Comparison of ENCODE assay signal across 9 cellular contexts in the genomic region with DNA sequence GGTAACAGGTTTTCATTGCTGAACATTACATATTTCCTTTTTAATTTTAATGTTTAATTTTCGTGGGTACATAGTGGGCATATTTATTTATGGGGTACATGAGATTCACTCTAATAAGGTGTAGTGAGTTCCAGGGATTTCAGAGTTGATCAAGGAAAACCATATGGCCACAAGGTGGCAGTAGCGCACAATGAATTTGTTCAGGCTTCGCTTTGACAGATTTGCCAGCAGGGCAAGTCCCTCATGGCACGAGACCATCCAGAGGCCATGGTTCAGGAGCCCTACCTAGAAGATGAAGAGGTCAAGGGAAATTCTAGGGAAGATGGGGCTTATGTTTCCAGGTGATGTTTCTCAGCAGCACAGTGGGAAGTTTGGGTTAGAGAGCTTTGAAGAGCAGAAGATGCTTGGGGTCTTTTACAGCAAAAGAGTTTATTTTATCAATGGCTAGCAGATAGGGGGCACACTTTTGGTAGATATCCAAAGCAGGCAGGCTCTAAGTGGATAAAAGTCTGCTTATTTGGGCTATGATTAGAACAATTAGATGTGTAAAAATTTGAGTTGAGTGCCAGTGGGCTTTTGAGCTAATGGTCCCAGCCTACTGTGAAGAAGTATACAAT.
DNase-seq lines count a peak whose midpoint lies in the region; ATAC-seq, FAIRE-seq and TF ChIP-seq lines count a peak whose summit lies in the region.
"Had no signal": no experiment of that assay in that cellular context is flagged by ENCODE, and none has a peak within 500 bp of the region (broad histone marks: within the 10 kb centered on the region; RNA-seq: fewer than 3 reads in every experiment).

No MANE protein-coding gene starts in this region.

- no peaks in the 10 kb centered on the region for H3K79me2 ChIP-seq in keratinocyte (ENCODE audit: control insufficient read depth, insufficient read depth, low read length)

- no peak overlapping the region for H3K4me3 ChIP-seq in keratinocyte (ENCODE audit: control insufficient read depth in 2 of 3, extremely low read depth in 1 of 3, insufficient read depth in 2 of 3, low read depth in 1 of 3, low read length in 3 of 3)
- H3K4me3 ChIP-seq: BLaER1 had no signal

- dilution Hi-C loops in keratinocyte (cut with MboI; ENCODE audit: extremely low pct_ligation_motif_present, low sequenced_read_pairs) = no loop called here

- ATAC-seq in HG02759 (IDR thresholded peaks at IDR 0.05; ENCODE audit: unreplicated experiment) (peak; percentile 69), GM19324 (IDR thresholded peaks at IDR 0.05; ENCODE audit: low FRiP score, unreplicated experiment) (no peak)
- no peak for ATAC-seq in stimulated activated naive CD8-positive, alpha-beta T cell treated with anti-CD3 and anti-CD28 coated beads, Interleukin-15, Interleukin-2, amounts not matched to agents 100 U/mL and 50 U/mL, for 24 hours

- H3K9ac ChIP-seq in keratinocyte (ENCODE audit: control insufficient read depth, extremely low read depth, insufficient read depth, low read length) = no peak overlapping the region
- H3K9ac ChIP-seq: BLaER1 had no signal

- no peaks in the 10 kb centered on the region for H3K36me3 ChIP-seq in keratinocyte (ENCODE audit: control insufficient read depth in 2 of 2, extremely low read depth in 1 of 2, insufficient read depth in 2 of 2, low read length in 2 of 2)
- H3K36me3 ChIP-seq: BLaER1 had no signal

- no peak overlapping the region for H3K27ac ChIP-seq in keratinocyte (ENCODE audit: control insufficient read depth, insufficient read depth, low read length)
- H3K27ac ChIP-seq: BLaER1 had no signal

- H3K4me1 ChIP-seq in keratinocyte (ENCODE audit: control insufficient read depth, extremely low read depth, insufficient read depth, low read length) = no peaks in the 10 kb centered on the region
- H3K4me1 ChIP-seq: BLaER1 had no signal

- H3K27me3 ChIP-seq in keratinocyte (ENCODE audit: control insufficient read depth, extremely low read depth, insufficient read depth, low read length) = no peaks in the 10 kb centered on the region
- H3K27me3 ChIP-seq: BLaER1 had no signal

- no peaks in the 10 kb centered on the region for H3K9me1 ChIP-seq in keratinocyte (ENCODE audit: control insufficient read depth, extremely low read depth, insufficient read depth, low read length)

- no peak overlapping the region for H2AFZ ChIP-seq in keratinocyte (ENCODE audit: control insufficient read depth, low read length)

- DNase-seq in NCI-H1436 (lab: John Stamatoyannopoulos, UW) (peak; percentile 24), NCI-H1436 treated with DMSO at 0.1 percent for 48 hours (lab: John Stamatoyannopoulos, UW) (no peak), NCI-H526 treated with DMSO at 0.1 percent for 48 hours (lab: John Stamatoyannopoulos, UW) (peak; percentile 4), keratinocyte (ENCODE audit: low read depth, low spot score) (peak; percentile 4)
- peak; percentile 69 to 71 for DNase-seq in activated T-cell treated with anti-CD3 and anti-CD28 coated beads, Interleukin-2, amount 50 U/mL, for 48 hours
- DNase-seq in stimulated activated naive CD8-positive, alpha-beta T cell treated with anti-CD3 and anti-CD28 coated beads, Interleukin-15, Interleukin-2, amounts not matched to agents 100 U/mL and 50 U/mL, for 24 hours = peak; percentile 64

- peaks cover 2% of the 10 kb centered on the region for H3K9me3 ChIP-seq in keratinocyte (ENCODE audit: control insufficient read depth, low read depth, low read length)

- H3K4me2 ChIP-seq in keratinocyte (ENCODE audit: control insufficient read depth, extremely low read depth, insufficient read depth, low read depth, low read length) = no peak overlapping the region
- H3K4me2 ChIP-seq: BLaER1 had no signal

- peak; percentile 48 to 57 (median 48) for TF ChIP-seq CTCF in keratinocyte (optimal IDR thresholded peaks at IDR 0.05 in 1 of 3, IDR thresholded peaks at IDR 0.05 in 1 of 3, conservative IDR thresholded peaks at IDR 0.05 in 1 of 3; ENCODE audit: extremely low read depth in 1 of 3, insufficient read depth in 2 of 3, low read length in 3 of 3)

- no peaks in the 10 kb centered on the region for H4K20me1 ChIP-seq in keratinocyte (ENCODE audit: control insufficient read depth, extremely low read depth, insufficient read depth, low read length)
- H4K20me1 ChIP-seq: BLaER1 had no signal

- FAIRE-seq in keratinocyte (lab: Jason Lieb, UNC) = no peak
